1 cellular context compared by ENCODE assay signal in genomic region chr7:150368098-150368883, GRCh38.
TF ChIP-seq lines count a peak whose summit lies in the region.

TSS of gene REPIN1 (plus strand) at chr7:150368822. CDS start at chr7:150369712, 890 bp downstream.

TF ChIP-seq in A549, 52 proteins besides CTCF, POLR2A, EP300 and RAD21 (continued from another document):
- TF ChIP-seq BCL3 (IDR thresholded peaks at IDR 0.05) = no peak; the same call in 1 of the 3 replicates
- peak; percentile 96 for TF ChIP-seq MAX (IDR thresholded peaks at IDR 0.05)
- 0 out of 2 replicates have a peak, but pooled peaks have one; percentile 24 for TF ChIP-seq HEYL (CRISPR knock-in tag; IDR thresholded peaks at IDR 0.05)
- TF ChIP-seq JUN (IDR thresholded peaks at IDR 0.05) = peak; percentile 80 to 88; a peak in 4 of 5 replicates
- TF ChIP-seq CBX2 (IDR thresholded peaks at IDR 0.05; ENCODE audit: borderline replicate concordance, low read depth) = no peak
